ENCODE assay signal across 1 cellular context in genomic region chr16:83802135-83802534, GRCh38.
TF ChIP-seq lines count a peak whose summit lies in the region.

No MANE protein-coding gene starts in this region.

TF ChIP-seq in H1, 55 proteins besides CTCF, POLR2A, EP300 and RAD21 (continued from another document):
- TF ChIP-seq, protein P1, sequence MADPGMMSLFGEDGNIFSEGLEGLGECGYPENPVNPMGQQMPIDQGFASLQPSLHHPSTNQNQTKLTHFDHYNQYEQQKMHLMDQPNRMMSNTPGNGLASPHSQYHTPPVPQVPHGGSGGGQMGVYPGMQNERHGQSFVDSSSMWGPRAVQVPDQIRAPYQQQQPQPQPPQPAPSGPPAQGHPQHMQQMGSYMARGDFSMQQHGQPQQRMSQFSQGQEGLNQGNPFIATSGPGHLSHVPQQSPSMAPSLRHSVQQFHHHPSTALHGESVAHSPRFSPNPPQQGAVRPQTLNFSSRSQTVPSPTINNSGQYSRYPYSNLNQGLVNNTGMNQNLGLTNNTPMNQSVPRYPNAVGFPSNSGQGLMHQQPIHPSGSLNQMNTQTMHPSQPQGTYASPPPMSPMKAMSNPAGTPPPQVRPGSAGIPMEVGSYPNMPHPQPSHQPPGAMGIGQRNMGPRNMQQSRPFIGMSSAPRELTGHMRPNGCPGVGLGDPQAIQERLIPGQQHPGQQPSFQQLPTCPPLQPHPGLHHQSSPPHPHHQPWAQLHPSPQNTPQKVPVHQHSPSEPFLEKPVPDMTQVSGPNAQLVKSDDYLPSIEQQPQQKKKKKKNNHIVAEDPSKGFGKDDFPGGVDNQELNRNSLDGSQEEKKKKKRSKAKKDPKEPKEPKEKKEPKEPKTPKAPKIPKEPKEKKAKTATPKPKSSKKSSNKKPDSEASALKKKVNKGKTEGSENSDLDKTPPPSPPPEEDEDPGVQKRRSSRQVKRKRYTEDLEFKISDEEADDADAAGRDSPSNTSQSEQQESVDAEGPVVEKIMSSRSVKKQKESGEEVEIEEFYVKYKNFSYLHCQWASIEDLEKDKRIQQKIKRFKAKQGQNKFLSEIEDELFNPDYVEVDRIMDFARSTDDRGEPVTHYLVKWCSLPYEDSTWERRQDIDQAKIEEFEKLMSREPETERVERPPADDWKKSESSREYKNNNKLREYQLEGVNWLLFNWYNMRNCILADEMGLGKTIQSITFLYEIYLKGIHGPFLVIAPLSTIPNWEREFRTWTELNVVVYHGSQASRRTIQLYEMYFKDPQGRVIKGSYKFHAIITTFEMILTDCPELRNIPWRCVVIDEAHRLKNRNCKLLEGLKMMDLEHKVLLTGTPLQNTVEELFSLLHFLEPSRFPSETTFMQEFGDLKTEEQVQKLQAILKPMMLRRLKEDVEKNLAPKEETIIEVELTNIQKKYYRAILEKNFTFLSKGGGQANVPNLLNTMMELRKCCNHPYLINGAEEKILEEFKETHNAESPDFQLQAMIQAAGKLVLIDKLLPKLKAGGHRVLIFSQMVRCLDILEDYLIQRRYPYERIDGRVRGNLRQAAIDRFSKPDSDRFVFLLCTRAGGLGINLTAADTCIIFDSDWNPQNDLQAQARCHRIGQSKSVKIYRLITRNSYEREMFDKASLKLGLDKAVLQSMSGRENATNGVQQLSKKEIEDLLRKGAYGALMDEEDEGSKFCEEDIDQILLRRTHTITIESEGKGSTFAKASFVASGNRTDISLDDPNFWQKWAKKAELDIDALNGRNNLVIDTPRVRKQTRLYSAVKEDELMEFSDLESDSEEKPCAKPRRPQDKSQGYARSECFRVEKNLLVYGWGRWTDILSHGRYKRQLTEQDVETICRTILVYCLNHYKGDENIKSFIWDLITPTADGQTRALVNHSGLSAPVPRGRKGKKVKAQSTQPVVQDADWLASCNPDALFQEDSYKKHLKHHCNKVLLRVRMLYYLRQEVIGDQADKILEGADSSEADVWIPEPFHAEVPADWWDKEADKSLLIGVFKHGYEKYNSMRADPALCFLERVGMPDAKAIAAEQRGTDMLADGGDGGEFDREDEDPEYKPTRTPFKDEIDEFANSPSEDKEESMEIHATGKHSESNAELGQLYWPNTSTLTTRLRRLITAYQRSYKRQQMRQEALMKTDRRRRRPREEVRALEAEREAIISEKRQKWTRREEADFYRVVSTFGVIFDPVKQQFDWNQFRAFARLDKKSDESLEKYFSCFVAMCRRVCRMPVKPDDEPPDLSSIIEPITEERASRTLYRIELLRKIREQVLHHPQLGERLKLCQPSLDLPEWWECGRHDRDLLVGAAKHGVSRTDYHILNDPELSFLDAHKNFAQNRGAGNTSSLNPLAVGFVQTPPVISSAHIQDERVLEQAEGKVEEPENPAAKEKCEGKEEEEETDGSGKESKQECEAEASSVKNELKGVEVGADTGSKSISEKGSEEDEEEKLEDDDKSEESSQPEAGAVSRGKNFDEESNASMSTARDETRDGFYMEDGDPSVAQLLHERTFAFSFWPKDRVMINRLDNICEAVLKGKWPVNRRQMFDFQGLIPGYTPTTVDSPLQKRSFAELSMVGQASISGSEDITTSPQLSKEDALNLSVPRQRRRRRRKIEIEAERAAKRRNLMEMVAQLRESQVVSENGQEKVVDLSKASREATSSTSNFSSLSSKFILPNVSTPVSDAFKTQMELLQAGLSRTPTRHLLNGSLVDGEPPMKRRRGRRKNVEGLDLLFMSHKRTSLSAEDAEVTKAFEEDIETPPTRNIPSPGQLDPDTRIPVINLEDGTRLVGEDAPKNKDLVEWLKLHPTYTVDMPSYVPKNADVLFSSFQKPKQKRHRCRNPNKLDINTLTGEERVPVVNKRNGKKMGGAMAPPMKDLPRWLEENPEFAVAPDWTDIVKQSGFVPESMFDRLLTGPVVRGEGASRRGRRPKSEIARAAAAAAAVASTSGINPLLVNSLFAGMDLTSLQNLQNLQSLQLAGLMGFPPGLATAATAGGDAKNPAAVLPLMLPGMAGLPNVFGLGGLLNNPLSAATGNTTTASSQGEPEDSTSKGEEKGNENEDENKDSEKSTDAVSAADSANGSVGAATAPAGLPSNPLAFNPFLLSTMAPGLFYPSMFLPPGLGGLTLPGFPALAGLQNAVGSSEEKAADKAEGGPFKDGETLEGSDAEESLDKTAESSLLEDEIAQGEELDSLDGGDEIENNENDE (IDR thresholded peaks at IDR 0.05; ENCODE audit: insufficient replicate concordance, low read length), result no peak
